22 cellular contexts compared by ENCODE assay signal in genomic region chr16:78593352-78593751, GRCh38.
"Had no signal": no experiment of that assay in that cellular context is flagged by ENCODE, and none has a peak within 500 bp of the region (broad histone marks: within the 10 kb centered on the region; RNA-seq: fewer than 3 reads in every experiment).

No MANE protein-coding gene starts in this region.

- H3K4me1 Mint-ChIP-seq: activated CD4-positive, alpha-beta T cell treated with anti-CD3 and anti-CD28 coated beads, Interleukin-2, amount 10 ng/mL, durations not matched to agents 24 days and 14 days; activated naive CD4-positive, alpha-beta T cell treated with anti-CD3 and anti-CD28 coated beads, Interleukin-2, amount 10 ng/mL, durations not matched to agents 7 days and 5 days; activated naive CD8-positive, alpha-beta T cell treated with anti-CD3 and anti-CD28 coated beads for 36 hours had no signal

- H3K27ac ChIP-seq: brain microvascular endothelial cell, KMS-11 had no signal

- ATAC-seq: activated T-cell treated with anti-CD3 and anti-CD28 coated beads, Interleukin-2, amount 50 U/mL, for 72 hours; PC-3 had no signal

- H3K27me3 Mint-ChIP-seq: activated B cell treated with CpG ODN at 0.5 μM for 24 hours; activated CD4-positive, alpha-beta T cell treated with anti-CD3 and anti-CD28 coated beads, Interleukin-2, amount 10 ng/mL, durations not matched to agents 24 days and 14 days; activated naive CD4-positive, alpha-beta T cell treated with anti-CD3 and anti-CD28 coated beads, Interleukin-2, amount 10 ng/mL, durations not matched to agents 7 days and 5 days; activated naive CD8-positive, alpha-beta T cell treated with anti-CD3 and anti-CD28 coated beads for 36 hours had no signal

- H3K36me3 Mint-ChIP-seq: activated naive CD4-positive, alpha-beta T cell treated with anti-CD3 and anti-CD28 coated beads, Interleukin-2, amount 10 ng/mL, durations not matched to agents 7 days and 5 days; activated naive CD8-positive, alpha-beta T cell treated with anti-CD3 and anti-CD28 coated beads for 36 hours had no signal

- H3K4me2 ChIP-seq: KMS-11 had no signal

- H3K4me3 Mint-ChIP-seq: activated B cell treated with CpG ODN at 0.5 μM for 24 hours; activated CD4-positive, alpha-beta T cell treated with anti-CD3 and anti-CD28 coated beads, Interleukin-2, amount 10 ng/mL, durations not matched to agents 24 days and 14 days; activated naive CD4-positive, alpha-beta T cell treated with anti-CD3 and anti-CD28 coated beads, Interleukin-2, amount 10 ng/mL, durations not matched to agents 7 days and 5 days; activated naive CD8-positive, alpha-beta T cell treated with anti-CD3 and anti-CD28 coated beads for 36 hours; activated T-cell treated with anti-CD3 and anti-CD28 coated beads, Interleukin-2, amount 50 U/mL, for 72 hours; T-helper 1 cell treated with Interleukin-12 subunit alpha and Interleukin-12 subunit beta and Interleukin-4 antibody, amounts not matched to agents 30 μg/mL and 1 μg/mL, for 36 hours had no signal

- DNase-seq: activated B cell treated with CpG ODN at 0.5 μM for 24 hours; activated CD4-positive, alpha-beta T cell treated with anti-CD3 and anti-CD28 coated beads for 1 hour; activated CD4-positive, alpha-beta T cell treated with anti-CD3 and anti-CD28 coated beads, Interleukin-2, amount 10 ng/mL, durations not matched to agents 24 days and 14 days; activated CD4-positive, alpha-beta T cell treated with anti-CD3 and anti-CD28 coated beads, Interleukin-2, amount 50 U/mL, for 48 hours; activated gamma-delta T cell treated with Interleukin-2 at 50 U/mL for 16 hours; activated naive CD4-positive, alpha-beta T cell treated with anti-CD3 and anti-CD28 coated beads, Interleukin-2, amount 10 ng/mL, durations not matched to agents 7 days and 5 days; activated naive CD8-positive, alpha-beta T cell treated with anti-CD3 and anti-CD28 coated beads for 36 hours; activated T-cell treated with anti-CD3 and anti-CD28 coated beads, Interleukin-2, amount 50 U/mL, for 72 hours; brain microvascular endothelial cell; cerebellar nuclear complex; NCI-H1092; NCI-H1417 treated with DMSO at 0.1 percent for 48 hours; NCI-H1694; NCI-H2029; NCI-H345; NCI-H510A; PC-3; SHP77 treated with DMSO at 0.1 percent for 48 hours; T-helper 9 cell had no signal

- H3K9ac ChIP-seq: KMS-11 had no signal

- H3K27me3 ChIP-seq: brain microvascular endothelial cell had no signal

- H3K9me3 Mint-ChIP-seq: activated B cell treated with CpG ODN at 0.5 μM for 24 hours; activated CD4-positive, alpha-beta T cell treated with anti-CD3 and anti-CD28 coated beads, Interleukin-2, amount 10 ng/mL, durations not matched to agents 24 days and 14 days; activated naive CD4-positive, alpha-beta T cell treated with anti-CD3 and anti-CD28 coated beads, Interleukin-2, amount 10 ng/mL, durations not matched to agents 7 days and 5 days; activated naive CD8-positive, alpha-beta T cell treated with anti-CD3 and anti-CD28 coated beads for 36 hours; activated T-cell treated with anti-CD3 and anti-CD28 coated beads, Interleukin-2, amount 50 U/mL, for 72 hours; activated T-helper 2 cell treated with anti-CD3 and anti-CD28 coated beads, Interferon-gamma antibody, Interleukin-2, Interleukin-4, amounts not matched to agents 10 μg/mL and 5 μg/mL and 100 μg/mL, durations not matched to agents 14 hours and 24 hours and 36 hours; T-helper 1 cell treated with Interleukin-12 subunit alpha and Interleukin-12 subunit beta and Interleukin-4 antibody, amounts not matched to agents 30 μg/mL and 1 μg/mL, for 36 hours had no signal

- H3K27ac Mint-ChIP-seq: activated B cell treated with CpG ODN at 0.5 μM for 24 hours; activated CD4-positive, alpha-beta T cell treated with anti-CD3 and anti-CD28 coated beads, Interleukin-2, amount 10 ng/mL, durations not matched to agents 24 days and 14 days; activated naive CD4-positive, alpha-beta T cell treated with anti-CD3 and anti-CD28 coated beads, Interleukin-2, amount 10 ng/mL, durations not matched to agents 7 days and 5 days; activated naive CD8-positive, alpha-beta T cell treated with anti-CD3 and anti-CD28 coated beads for 36 hours; activated T-cell treated with anti-CD3 and anti-CD28 coated beads, Interleukin-2, amount 50 U/mL, for 72 hours; activated T-helper 2 cell treated with anti-CD3 and anti-CD28 coated beads, Interferon-gamma antibody, Interleukin-2, Interleukin-4, amounts not matched to agents 10 μg/mL and 5 μg/mL and 100 μg/mL, durations not matched to agents 14 hours and 24 hours and 36 hours; T-helper 1 cell treated with Interleukin-12 subunit alpha and Interleukin-12 subunit beta and Interleukin-4 antibody, amounts not matched to agents 30 μg/mL and 1 μg/mL, for 36 hours had no signal

- H3K36me3 ChIP-seq: brain microvascular endothelial cell had no signal
